Comparison of ENCODE assay signal across 9 cellular contexts in genomic region chrX:54238588-54238987, GRCh38.
"Had no signal": no experiment of that assay in that cellular context is flagged by ENCODE, and none has a peak within 500 bp of the region (broad histone marks: within the 10 kb centered on the region; RNA-seq: fewer than 3 reads in every experiment).

No MANE protein-coding gene starts in this region.

- H3K4me3 Mint-ChIP-seq: GM23338, H9, HFFc6, IgD-negative memory B cell had no signal

- H3K36me3 Mint-ChIP-seq: IgD-negative memory B cell had no signal

- ATAC-seq: GM23338 had no signal

- DNase-seq: H9, HCEC 1CT, HFFc6, KBM-7 had no signal

- H3K4me1 Mint-ChIP-seq: GM23338, H9, IgD-negative memory B cell had no signal

- FAIRE-seq: H1, H54, HTR-8/SVneo had no signal

- H2AFZ ChIP-seq: GM23338 had no signal

- H3K4me2 ChIP-seq: GM23338 had no signal

- H3K27me3 Mint-ChIP-seq: IgD-negative memory B cell had no signal

- H3K27ac Mint-ChIP-seq: GM23338, H9, HFFc6, IgD-negative memory B cell had no signal

- H3K4me3 ChIP-seq: GM23338 had no signal

- H3K9me3 Mint-ChIP-seq: GM23338, HFFc6 had no signal
